8 cellular contexts compared by ENCODE assay signal in the genomic region with DNA sequence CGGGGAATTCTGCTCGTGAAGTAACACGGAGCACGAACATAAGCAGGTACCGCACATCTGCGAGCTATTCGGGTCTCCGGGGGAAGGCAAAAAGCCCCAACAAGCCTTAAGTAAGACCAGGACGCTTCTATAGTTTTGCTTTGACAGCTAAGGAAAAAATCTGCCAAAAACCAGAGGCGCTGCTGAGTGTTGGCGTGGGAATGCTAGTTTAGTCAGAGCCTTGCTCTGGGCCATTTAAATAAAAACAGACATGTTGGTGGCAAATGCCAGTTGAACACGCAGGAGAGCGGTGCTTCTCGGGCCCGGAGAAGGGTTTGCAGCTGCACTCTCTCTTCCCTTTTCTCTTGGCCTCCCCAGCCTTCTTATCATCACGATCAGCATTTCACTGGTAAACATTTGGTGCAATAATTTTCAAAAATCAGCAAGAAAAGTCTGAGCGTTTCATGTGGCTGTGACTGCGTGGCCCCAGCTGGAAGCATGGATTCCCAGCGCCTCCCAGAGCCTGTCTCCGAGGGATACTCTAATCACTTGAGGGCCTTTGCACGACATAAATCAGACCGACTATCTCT. TPM values are rescaled to one million over a fixed set of nuclear protein-coding genes. Genes with fewer than 3 reads are reported as not detected.
A peak's percentile ranks its signal among the peaks of the same experiment; 100 is the strongest.
DNase-seq lines count a peak whose midpoint lies in the region; ATAC-seq and TF ChIP-seq lines count a peak whose summit lies in the region.

No MANE protein-coding gene starts in this region.

- H3K4me3 ChIP-seq in MG63 (no peak overlapping the region), choroid plexus epithelial cell (ENCODE audit: low read depth, low read length) (no peak overlapping the region)

- H3K4me1 Mint-ChIP-seq in CD14-positive monocyte (peaks cover 64% of the 10 kb centered on the region), nephron (peaks cover 45% of the 10 kb centered on the region)

- H3K36me3 Mint-ChIP-seq in CD14-positive monocyte, result no peaks in the 10 kb centered on the region
- H3K36me3 Mint-ChIP-seq in nephron (ENCODE audit: low read depth), result no peaks in the 10 kb centered on the region

- intact Hi-C loops in CD14-positive monocyte (cut with micrococcal nuclease), result no loop called here

- H3K4me3 Mint-ChIP-seq in CD14-positive monocyte (peak overlapping the region; percentile 6 to 11), nephron (peak overlapping the region; percentile 34 to 82 (median 66))

- no peaks in the 10 kb centered on the region for H3K9me3 ChIP-seq in MG63

- H3K9me3 Mint-ChIP-seq in CD14-positive monocyte (peaks cover 0 to 2% (median 0%) of the 10 kb centered on the region in 7 donors), nephron (no peaks in the 10 kb centered on the region)

- no peaks in the 10 kb centered on the region for H3K27me3 ChIP-seq in MG63

- H3K27ac Mint-ChIP-seq in CD14-positive monocyte (peak overlapping the region; percentile 67 to 88 (median 82)), nephron (peak overlapping the region; percentile 97 to 98 (median 98))

- H3K36me3 ChIP-seq in MG63, result no peaks in the 10 kb centered on the region

- ATAC-seq in GM19035 (IDR thresholded peaks at IDR 0.05; ENCODE audit: unreplicated experiment) (no peak), GM18909 (IDR thresholded peaks at IDR 0.05; ENCODE audit: poor library complexity, unreplicated experiment) (no peak), GM19395 (IDR thresholded peaks at IDR 0.05; ENCODE audit: unreplicated experiment) (no peak), HG02759 (IDR thresholded peaks at IDR 0.05; ENCODE audit: unreplicated experiment) (no peak)

- DNase-seq in CD14-positive monocyte (ENCODE audit: low spot score) (no peak), MG63 (peak; percentile 60), choroid plexus epithelial cell (ENCODE audit: low read depth) (peak; percentile 50)

- H3K27me3 Mint-ChIP-seq in CD14-positive monocyte (ENCODE audit: low read depth in 3 of 3), result peaks cover 1 to 5% (median 2%) of the 10 kb centered on the region in 3 donors
- H3K27me3 Mint-ChIP-seq in nephron (ENCODE audit: low read depth), result peaks cover 8% of the 10 kb centered on the region

- TF ChIP-seq CTCF in CD14-positive monocyte (IDR thresholded peaks at IDR 0.05), result no peak
- no peak for TF ChIP-seq CTCF in choroid plexus epithelial cell (conservative IDR thresholded peaks at IDR 0.05; ENCODE audit: low read depth, low read length)
- no peak for TF ChIP-seq CTCF in nephron (IDR thresholded peaks at IDR 0.05; ENCODE audit: unreplicated experiment in 3 of 3)

RNA-seq across cellular contexts. Expression of a gene that starts 6.4 kb away (rescaled TPM):
- polyA plus RNA-seq in CD14-positive monocyte, result 1 to 10 TPM; 1.4 to 2.2 TPM
- 4.4 and 4.7 TPM in 2 replicates for total RNA-seq in MG63 (2014; rRNA removed; shearing (Covaris generic); ENCODE audit: low replicate concordance)
